Comparison of ENCODE assay signal across 20 cellular contexts in genomic region chr11:133047036-133047800, GRCh38.
"Had no signal": no experiment of that assay in that cellular context is flagged by ENCODE, and none has a peak within 500 bp of the region (broad histone marks: within the 10 kb centered on the region; RNA-seq: fewer than 3 reads in every experiment).

No MANE protein-coding gene starts in this region.

- H3K4me1 Mint-ChIP-seq: activated CD4-positive, alpha-beta T cell treated with anti-CD3 and anti-CD28 coated beads, Interleukin-2, amount 10 ng/mL, durations not matched to agents 7 days and 5 days; activated CD8-positive, alpha-beta memory T cell treated with anti-CD3 and anti-CD28 coated beads, Interleukin-2, amount 10 ng/mL, durations not matched to agents 7 days and 5 days; activated naive CD4-positive, alpha-beta T cell treated with anti-CD3 and anti-CD28 coated beads, Interleukin-2, amount 10 ng/mL, durations not matched to agents 7 days and 5 days had no signal

- H3K36me3 Mint-ChIP-seq: activated CD8-positive, alpha-beta memory T cell treated with anti-CD3 and anti-CD28 coated beads, Interleukin-2, amount 10 ng/mL, durations not matched to agents 7 days and 5 days; activated naive CD4-positive, alpha-beta T cell treated with anti-CD3 and anti-CD28 coated beads, Interleukin-2, amount 10 ng/mL, durations not matched to agents 7 days and 5 days had no signal

- H3K4me3 Mint-ChIP-seq: activated CD4-positive, alpha-beta T cell treated with anti-CD3 and anti-CD28 coated beads, Interleukin-2, amount 10 ng/mL, durations not matched to agents 7 days and 5 days; activated CD8-positive, alpha-beta memory T cell treated with anti-CD3 and anti-CD28 coated beads, Interleukin-2, amount 10 ng/mL, durations not matched to agents 7 days and 5 days; activated CD8-positive, alpha-beta T cell treated with anti-CD3 and anti-CD28 coated beads for 36 hours; activated naive CD4-positive, alpha-beta T cell treated with anti-CD3 and anti-CD28 coated beads, Interleukin-2, amount 10 ng/mL, durations not matched to agents 7 days and 5 days; endodermal cell; nephron had no signal

- H3K27ac Mint-ChIP-seq: activated CD4-positive, alpha-beta T cell treated with anti-CD3 and anti-CD28 coated beads, Interleukin-2, amount 10 ng/mL, durations not matched to agents 7 days and 5 days; activated CD8-positive, alpha-beta memory T cell treated with anti-CD3 and anti-CD28 coated beads, Interleukin-2, amount 10 ng/mL, durations not matched to agents 7 days and 5 days; activated CD8-positive, alpha-beta T cell treated with anti-CD3 and anti-CD28 coated beads for 36 hours; activated naive CD4-positive, alpha-beta T cell treated with anti-CD3 and anti-CD28 coated beads, Interleukin-2, amount 10 ng/mL, durations not matched to agents 7 days and 5 days; endodermal cell; nephron had no signal

- ATAC-seq: activated CD8-positive, alpha-beta memory T cell treated with anti-CD3 and anti-CD28 coated beads, Interleukin-2, amount 10 ng/mL, durations not matched to agents 7 days and 5 days; activated CD8-positive, alpha-beta T cell treated with anti-CD3 and anti-CD28 coated beads for 36 hours; gastroesophageal sphincter; heart right ventricle; left lung; sciatic nerve; upper lobe of right lung had no signal

- H3K9me3 Mint-ChIP-seq: activated CD4-positive, alpha-beta T cell treated with anti-CD3 and anti-CD28 coated beads, Interleukin-2, amount 10 ng/mL, durations not matched to agents 7 days and 5 days; activated CD8-positive, alpha-beta T cell treated with anti-CD3 and anti-CD28 coated beads for 36 hours; activated naive CD4-positive, alpha-beta T cell treated with anti-CD3 and anti-CD28 coated beads, Interleukin-2, amount 10 ng/mL, durations not matched to agents 7 days and 5 days; endodermal cell; nephron had no signal

- DNase-seq: activated CD4-positive, alpha-beta T cell treated with anti-CD3 and anti-CD28 coated beads, Interleukin-2, amount 10 ng/mL, durations not matched to agents 7 days and 5 days; activated CD4-positive, CD25-positive, alpha-beta regulatory T cell treated with anti-CD3 and anti-CD28 coated beads, Interleukin-2, amount 50 U/mL, for 72 hours; activated CD8-positive, alpha-beta memory T cell treated with anti-CD3 and anti-CD28 coated beads, Interleukin-2, amount 10 ng/mL, durations not matched to agents 7 days and 5 days; activated CD8-positive, alpha-beta T cell treated with anti-CD3 and anti-CD28 coated beads for 36 hours; activated effector memory CD4-positive, alpha-beta T cell treated with anti-CD3 and anti-CD28 coated beads, Interleukin-2, amount 50 U/mL, for 16 hours; activated naive CD4-positive, alpha-beta T cell treated with anti-CD3 and anti-CD28 coated beads, Interleukin-2, amount 10 ng/mL, durations not matched to agents 7 days and 5 days; activated T-cell treated with anti-CD3 and anti-CD28 coated beads for 4 hours; cerebellar nuclear complex; cortex of kidney; endodermal cell; esophagus squamous epithelium; heart right ventricle; stimulated activated CD4-positive, alpha-beta T cell treated with anti-CD3 and anti-CD28 coated beads, Interleukin-4, amount 100 ng/mL, for 1 hour; stimulated activated naive CD4-positive, alpha-beta T cell treated with Interleukin-2 at 50 U/mL for 16 hours; upper lobe of right lung; WERI-Rb-1 had no signal

- H3K27me3 Mint-ChIP-seq: activated CD4-positive, alpha-beta T cell treated with anti-CD3 and anti-CD28 coated beads, Interleukin-2, amount 10 ng/mL, durations not matched to agents 7 days and 5 days; activated CD8-positive, alpha-beta memory T cell treated with anti-CD3 and anti-CD28 coated beads, Interleukin-2, amount 10 ng/mL, durations not matched to agents 7 days and 5 days; activated naive CD4-positive, alpha-beta T cell treated with anti-CD3 and anti-CD28 coated beads, Interleukin-2, amount 10 ng/mL, durations not matched to agents 7 days and 5 days had no signal
